8 cellular contexts compared by ENCODE assay signal in the genomic region with DNA sequence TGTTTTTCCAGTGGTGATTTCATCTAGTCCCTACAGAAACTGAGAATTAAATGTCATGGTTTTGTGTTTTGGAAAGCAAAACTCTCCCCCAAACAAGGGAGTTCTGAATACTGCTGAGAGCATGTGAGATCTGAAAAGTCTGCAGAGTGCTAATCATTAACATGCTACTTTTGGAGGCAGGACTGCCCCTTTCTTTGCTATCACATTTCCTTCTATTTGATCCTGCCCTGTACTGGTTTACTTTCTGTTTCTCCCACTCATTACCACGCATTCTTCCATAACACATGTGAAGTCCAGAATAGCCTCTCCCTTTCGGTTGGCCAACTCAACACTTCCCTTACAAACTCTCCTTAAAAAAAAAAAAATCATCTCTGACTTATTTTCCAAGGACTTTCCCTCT.
DNase-seq lines count a peak whose midpoint lies in the region; ATAC-seq and TF ChIP-seq lines count a peak whose summit lies in the region.

No MANE protein-coding gene starts in this region.

- CTCF ChIA-PET in activated CD4-positive, alpha-beta memory T cell treated with anti-CD3 and anti-CD28 coated beads, Interleukin-2, amount 10 ng/mL, durations not matched to agents 7 days and 5 days (lab: Charles Lee), result no interaction called here

- H3K4me3 ChIP-seq in colonic mucosa (no peak overlapping the region), muscle layer of duodenum (ENCODE audit: low read depth in 1 of 2, low read length in 2 of 2) (peak overlapping the region; percentile 1 to 14)

- peak overlapping the region in 1 of 2 donors; percentile 53 for H3K9ac ChIP-seq in colonic mucosa (ENCODE audit: low read depth in 2 of 2, low read length in 2 of 2)

- ATAC-seq in GM21390 (IDR thresholded peaks at IDR 0.05; ENCODE audit: unreplicated experiment) (peak; percentile 86), HG03571 (IDR thresholded peaks at IDR 0.05; ENCODE audit: unreplicated experiment) (peak; percentile 87)

- H3K36me3 ChIP-seq in colonic mucosa, result no peaks in the 10 kb centered on the region
- no peaks in the 10 kb centered on the region for H3K36me3 ChIP-seq in muscle layer of duodenum (ENCODE audit: control insufficient read depth in 1 of 2, insufficient read depth in 2 of 2, low read length in 2 of 2)

- H3K27ac Mint-ChIP-seq in activated CD4-positive, alpha-beta memory T cell treated with anti-CD3 and anti-CD28 coated beads, Interleukin-2, amount 10 ng/mL, durations not matched to agents 7 days and 5 days, result no peak overlapping the region

- no peaks in the 10 kb centered on the region for H3K27me3 ChIP-seq in colonic mucosa
- H3K27me3 ChIP-seq in muscle layer of duodenum (ENCODE audit: low read depth, low read length), result no peaks in the 10 kb centered on the region

- H3K4me3 Mint-ChIP-seq in activated CD4-positive, alpha-beta memory T cell treated with anti-CD3 and anti-CD28 coated beads, Interleukin-2, amount 10 ng/mL, durations not matched to agents 7 days and 5 days, result no peak overlapping the region

- peaks cover 6% of the 10 kb centered on the region for H3K4me1 ChIP-seq in colonic mucosa
- peaks cover 30 to 33% of the 10 kb centered on the region in 2 donors for H3K4me1 ChIP-seq in muscle layer of duodenum (ENCODE audit: control insufficient read depth in 1 of 2, insufficient read depth in 2 of 2, low read length in 2 of 2)

- TF ChIP-seq CTCF in AG09319 (IDR thresholded peaks at IDR 0.05; ENCODE audit: low read depth, low read length) (no peak), colonic mucosa (IDR thresholded peaks at IDR 0.05) (no peak)

- DNase-seq in AG09319 (ENCODE audit: extremely low read depth, low read depth) (peak; percentile 72), colonic mucosa (peak; percentile 35), HUDEP-2 (lab: John Stamatoyannopoulos, UW; ENCODE audit: unreplicated experiment in 76 of 76) (no peak), superior temporal gyrus (ENCODE audit: extremely low spot score) (no peak)
- no peak for DNase-seq in activated CD4-positive, alpha-beta memory T cell treated with anti-CD3 and anti-CD28 coated beads, Interleukin-2, amount 10 ng/mL, durations not matched to agents 7 days and 5 days

- H3K9me3 ChIP-seq in colonic mucosa (no peaks in the 10 kb centered on the region), muscle layer of duodenum (ENCODE audit: control insufficient read depth in 1 of 2, low read length in 2 of 2) (no peaks in the 10 kb centered on the region)

- H3K36me3 Mint-ChIP-seq in activated CD4-positive, alpha-beta memory T cell treated with anti-CD3 and anti-CD28 coated beads, Interleukin-2, amount 10 ng/mL, durations not matched to agents 7 days and 5 days (ENCODE audit: low read depth), result no peaks in the 10 kb centered on the region

- H3K27me3 Mint-ChIP-seq in activated CD4-positive, alpha-beta memory T cell treated with anti-CD3 and anti-CD28 coated beads, Interleukin-2, amount 10 ng/mL, durations not matched to agents 7 days and 5 days, result peaks cover 14% of the 10 kb centered on the region

- POLR2A ChIA-PET in activated CD4-positive, alpha-beta memory T cell treated with anti-CD3 and anti-CD28 coated beads, Interleukin-2, amount 10 ng/mL, durations not matched to agents 7 days and 5 days (lab: Charles Lee), result no interaction called here

- peak overlapping the region; percentile 60 for H3K27ac ChIP-seq in colonic mucosa
- peak overlapping the region; percentile 77 for H3K27ac ChIP-seq in muscle layer of duodenum (ENCODE audit: low read length)

- intact Hi-C loops in colonic mucosa (cut with DNase I), result no loop called here

- H3K9me3 Mint-ChIP-seq in activated CD4-positive, alpha-beta memory T cell treated with anti-CD3 and anti-CD28 coated beads, Interleukin-2, amount 10 ng/mL, durations not matched to agents 7 days and 5 days, result no peaks in the 10 kb centered on the region

- peaks cover 21% of the 10 kb centered on the region for H3K4me1 Mint-ChIP-seq in activated CD4-positive, alpha-beta memory T cell treated with anti-CD3 and anti-CD28 coated beads, Interleukin-2, amount 10 ng/mL, durations not matched to agents 7 days and 5 days

Comparison
In these comparisons a context has a peak if more than half of its experiments do, and no peak if none do; other contexts are left out.
1. DNase-seq: peak in AG09319 (single experiment) and colonic mucosa (single experiment); none in HUDEP-2 (0 of 76), activated CD4-positive, alpha-beta memory T cell treated with anti-CD3 and anti-CD28 coated beads, Interleukin-2, amount 10 ng/mL, durations not matched to agents 7 days and 5 days (single experiment) and superior temporal gyrus (single experiment).